In the genomic region with DNA sequence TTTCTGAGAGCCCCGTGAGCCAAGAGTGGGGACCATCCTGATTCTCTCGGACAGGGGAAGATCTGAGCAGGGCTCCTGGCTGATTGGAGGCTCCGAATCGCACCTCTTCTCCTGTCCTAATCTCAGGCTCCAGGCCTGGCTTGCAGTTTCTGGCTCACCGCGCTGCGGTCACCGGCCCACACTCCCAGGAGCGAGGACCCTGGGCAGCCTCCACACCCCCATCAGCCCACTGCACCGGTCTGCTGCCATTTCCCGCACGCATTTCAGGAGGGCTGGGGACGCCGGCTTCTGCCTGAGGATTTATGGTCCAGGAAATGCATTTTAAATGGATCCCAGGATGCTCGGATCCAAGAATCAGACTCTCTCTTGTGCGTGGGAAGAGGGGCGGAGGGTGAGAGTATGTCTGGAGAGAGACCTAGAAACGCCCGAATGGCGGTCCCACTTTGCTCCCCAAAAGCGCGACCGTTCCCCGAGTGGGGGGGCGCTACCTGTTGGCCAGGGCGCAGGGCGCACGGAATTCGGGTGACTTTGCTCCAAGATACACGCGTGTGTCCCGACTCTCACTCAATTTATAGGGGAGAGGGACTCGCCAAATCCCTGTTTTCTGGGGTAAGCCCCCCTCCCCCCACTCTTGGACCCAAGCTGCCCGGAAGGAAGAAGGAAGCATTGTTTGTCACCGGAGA, we compare ENCODE assay signal across 13 cellular contexts. TPM values are rescaled to one million over a fixed set of nuclear protein-coding genes. Genes with fewer than 3 reads are reported as not detected.
DNase-seq lines count a peak whose midpoint lies in the region; ATAC-seq and TF ChIP-seq lines count a peak whose summit lies in the region.
"Had no signal": no experiment of that assay in that cellular context is flagged by ENCODE, and none has a peak within 500 bp of the region (broad histone marks: within the 10 kb centered on the region; RNA-seq: fewer than 3 reads in every experiment).

No MANE protein-coding gene starts in this region.

- no peak overlapping the region for H3K27ac ChIP-seq in CD8-positive, alpha-beta T cell (ENCODE audit: low read depth, low read length)
- no peak overlapping the region for H3K27ac ChIP-seq in endodermal cell (ENCODE audit: low read depth, low read length)
- no peak overlapping the region for H3K27ac ChIP-seq in neural progenitor cell

- 29 to 46% methylated on average over 15 to 35 of the region's 35 CpGs for WGBS in endodermal cell (ENCODE audit: insufficient coverage in 1 of 2, insufficient read length in 1 of 2), 2 experiments

- peaks cover 19% of the 10 kb centered on the region for H3K79me2 ChIP-seq in neural progenitor cell (ENCODE audit: low read depth)

- H3K4me1 Mint-ChIP-seq in CD8-positive, alpha-beta T cell (ENCODE audit: low read depth): peaks cover 12% of the 10 kb centered on the region
- H3K4me1 Mint-ChIP-seq in endodermal cell (peaks cover 13% of the 10 kb centered on the region), neural progenitor cell (peaks cover 12% of the 10 kb centered on the region)

- in situ Hi-C loops in HAP-1 (cut with MboI; ENCODE audit: low sequenced_read_pairs): no loop called here

- POLR2A ChIA-PET in CD8-positive, alpha-beta T cell (lab: Charles Lee): no interaction called here

- intact Hi-C loops in CD8-positive, alpha-beta T cell (cut with DNase I, micrococcal nuclease): no loop called here

- peaks cover 36% of the 10 kb centered on the region for H4K20me1 ChIP-seq in neural progenitor cell (ENCODE audit: low read depth)

- H3K27me3 ChIP-seq in CD8-positive, alpha-beta T cell (ENCODE audit: insufficient read depth, low read length): peaks cover 13% of the 10 kb centered on the region
- H3K27me3 ChIP-seq in HAP-1 (ENCODE audit: low read depth) (peaks cover 33% of the 10 kb centered on the region), endodermal cell (ENCODE audit: control insufficient read depth, insufficient read depth, low read length, poor library complexity, severe bottlenecking) (peaks cover 29% of the 10 kb centered on the region), neural progenitor cell (peaks cover 63% of the 10 kb centered on the region)

- no peaks in the 10 kb centered on the region for H3K36me3 ChIP-seq in CD8-positive, alpha-beta T cell (ENCODE audit: insufficient read depth, low read length)
- H3K36me3 ChIP-seq in HAP-1 (replicated peaks) (no peaks in the 10 kb centered on the region), endodermal cell (ENCODE audit: control insufficient read depth, insufficient read depth, low read length) (no peaks in the 10 kb centered on the region), neural progenitor cell (no peaks in the 10 kb centered on the region)

- peak overlapping the region; percentile 49 for H3K4me3 Mint-ChIP-seq in CD8-positive, alpha-beta T cell
- H3K4me3 Mint-ChIP-seq in endodermal cell: peak overlapping the region; percentile 73
- H3K4me3 Mint-ChIP-seq in neural progenitor cell: peak overlapping the region; percentile 80
- H3K4me3 Mint-ChIP-seq: activated CD8-positive, alpha-beta memory T cell treated with anti-CD3 and anti-CD28 coated beads, Interleukin-2, amount 10 ng/mL, durations not matched to agents 7 days and 5 days had no signal

- no peak overlapping the region for H3K27ac Mint-ChIP-seq in CD8-positive, alpha-beta T cell
- H3K27ac Mint-ChIP-seq in endodermal cell (peak overlapping the region; percentile 57), neural progenitor cell (no peak overlapping the region)
- H3K27ac Mint-ChIP-seq: activated CD8-positive, alpha-beta memory T cell treated with anti-CD3 and anti-CD28 coated beads, Interleukin-2, amount 10 ng/mL, durations not matched to agents 7 days and 5 days had no signal

- peaks cover 32% of the 10 kb centered on the region for H3F3A ChIP-seq in neural progenitor cell (ENCODE audit: low read depth)

- H3K36me3 Mint-ChIP-seq in CD8-positive, alpha-beta T cell: no peaks in the 10 kb centered on the region
- H3K36me3 Mint-ChIP-seq in endodermal cell (ENCODE audit: low read depth): peaks cover 3% of the 10 kb centered on the region
- no peaks in the 10 kb centered on the region for H3K36me3 Mint-ChIP-seq in neural progenitor cell
- H3K36me3 Mint-ChIP-seq: activated CD8-positive, alpha-beta memory T cell treated with anti-CD3 and anti-CD28 coated beads, Interleukin-2, amount 10 ng/mL, durations not matched to agents 7 days and 5 days had no signal

- H3K9ac ChIP-seq in endodermal cell (ENCODE audit: extremely low read depth, low read length, poor library complexity, severe bottlenecking) (no peak overlapping the region), neural progenitor cell (no peak overlapping the region)

- H3K27me3 Mint-ChIP-seq in CD8-positive, alpha-beta T cell (ENCODE audit: low read depth): peaks cover 46% of the 10 kb centered on the region
- H3K27me3 Mint-ChIP-seq in endodermal cell (ENCODE audit: insufficient read depth) (peaks cover 17% of the 10 kb centered on the region), neural progenitor cell (ENCODE audit: insufficient read depth, low read depth) (peaks cover 58% of the 10 kb centered on the region)

- no peak for ATAC-seq in CD8-positive, alpha-beta T cell
- no peak for ATAC-seq in GM19452 (IDR thresholded peaks at IDR 0.05; ENCODE audit: unreplicated experiment)
- ATAC-seq in GM21723 (IDR thresholded peaks at IDR 0.05; ENCODE audit: unreplicated experiment): no peak
- ATAC-seq: activated CD8-positive, alpha-beta memory T cell treated with anti-CD3 and anti-CD28 coated beads, Interleukin-2, amount 10 ng/mL, durations not matched to agents 7 days and 5 days had no signal

- H3K4me1 ChIP-seq in CD8-positive, alpha-beta T cell (ENCODE audit: insufficient read depth, low read length): peaks cover 4% of the 10 kb centered on the region
- H3K4me1 ChIP-seq in HAP-1 (no peaks in the 10 kb centered on the region), endodermal cell (ENCODE audit: control insufficient read depth, insufficient read depth, low read length) (no peaks in the 10 kb centered on the region), neural progenitor cell (peaks cover 8% of the 10 kb centered on the region)

- CTCF ChIA-PET in CD8-positive, alpha-beta T cell (lab: Charles Lee): no interaction called here

- H3K9me3 ChIP-seq in CD8-positive, alpha-beta T cell (ENCODE audit: low read length): no peaks in the 10 kb centered on the region
- H3K9me3 ChIP-seq in HAP-1 (no peaks in the 10 kb centered on the region), endodermal cell (ENCODE audit: control insufficient read depth, low read length) (no peaks in the 10 kb centered on the region), neural progenitor cell (ENCODE audit: low read depth) (no peaks in the 10 kb centered on the region)

- H2AFZ ChIP-seq in neural progenitor cell (replicated peaks): peak overlapping the region; percentile 48

- H3K4me2 ChIP-seq in neural progenitor cell: peak overlapping the region; percentile 94

- no peak for TF ChIP-seq CTCF in CD8-positive, alpha-beta T cell (IDR thresholded peaks at IDR 0.05)
- TF ChIP-seq CTCF in endodermal cell (conservative IDR thresholded peaks at IDR 0.05): no peak
- no peak for TF ChIP-seq CTCF in neural progenitor cell (IDR thresholded peaks at IDR 0.05)

- DNase-seq in CD8-positive, alpha-beta T cell: no peak
- no peak for DNase-seq in HAP-1 (ENCODE audit: low spot score in 2 of 2)
- DNase-seq in endodermal cell: peak; percentile 74
- DNase-seq in neural progenitor cell (ENCODE audit: low spot score): peak; percentile 43
- DNase-seq in activated CD4-positive, alpha-beta T cell treated with anti-CD3 and anti-CD28 coated beads for 4 hours: no peak
- DNase-seq: activated CD8-positive, alpha-beta memory T cell treated with anti-CD3 and anti-CD28 coated beads, Interleukin-2, amount 10 ng/mL, durations not matched to agents 7 days and 5 days; Karpas-422; kidney glomerular epithelial cell; NCI-H187; NCI-H748 treated with DMSO at 0.1 percent for 48 hours; RPMI8226 had no signal

- H3K4me3 ChIP-seq in CD8-positive, alpha-beta T cell (ENCODE audit: low read depth, low read length): no peak overlapping the region
- H3K4me3 ChIP-seq in HAP-1: peak overlapping the region; percentile 26
- H3K4me3 ChIP-seq in endodermal cell (ENCODE audit: low read length): peak overlapping the region; percentile 76
- peak overlapping the region; percentile 68 for H3K4me3 ChIP-seq in neural progenitor cell

- H3K9me3 Mint-ChIP-seq in CD8-positive, alpha-beta T cell: peaks cover 3% of the 10 kb centered on the region
- H3K9me3 Mint-ChIP-seq in endodermal cell (no peaks in the 10 kb centered on the region), neural progenitor cell (no peaks in the 10 kb centered on the region)

RNA-seq across cellular contexts. Expression of gene JPH3, which starts 0.8 kb away (rescaled TPM):
- total RNA-seq in CD8-positive, alpha-beta T cell: not detected
- 10 to 100 TPM; 37.0 to 39.1 TPM for total RNA-seq in endodermal cell
- 6.0 TPM for polyA plus RNA-seq in endodermal cell (2013, experiment 1 of 2)
- 5.3 TPM for polyA plus RNA-seq in endodermal cell (2013, experiment 2 of 2)
- 7.1 and 19.4 TPM in 2 replicates for total RNA-seq in neural progenitor cell (ENCODE audit: low replicate concordance)
- total RNA-seq: activated CD8-positive, alpha-beta memory T cell treated with anti-CD3 and anti-CD28 coated beads, Interleukin-2, amount 10 ng/mL, durations not matched to agents 7 days and 5 days had no signal

Comparison
In these comparisons a context has a peak if more than half of its experiments do, and no peak if none do; other contexts are left out.
1. DNase-seq: peak in endodermal cell (single experiment) and neural progenitor cell (single experiment); none in CD8-positive, alpha-beta T cell (0 of 7), HAP-1 (0 of 2) and activated CD4-positive, alpha-beta T cell treated with anti-CD3 and anti-CD28 coated beads for 4 hours (0 of 2).
2. Peak in every context shown above with its lines, with median percentiles within 50 percentile points of each other: H3K4me3 Mint-ChIP-seq.